Comparison of ENCODE assay signal across 1 cellular context in the genomic region with DNA sequence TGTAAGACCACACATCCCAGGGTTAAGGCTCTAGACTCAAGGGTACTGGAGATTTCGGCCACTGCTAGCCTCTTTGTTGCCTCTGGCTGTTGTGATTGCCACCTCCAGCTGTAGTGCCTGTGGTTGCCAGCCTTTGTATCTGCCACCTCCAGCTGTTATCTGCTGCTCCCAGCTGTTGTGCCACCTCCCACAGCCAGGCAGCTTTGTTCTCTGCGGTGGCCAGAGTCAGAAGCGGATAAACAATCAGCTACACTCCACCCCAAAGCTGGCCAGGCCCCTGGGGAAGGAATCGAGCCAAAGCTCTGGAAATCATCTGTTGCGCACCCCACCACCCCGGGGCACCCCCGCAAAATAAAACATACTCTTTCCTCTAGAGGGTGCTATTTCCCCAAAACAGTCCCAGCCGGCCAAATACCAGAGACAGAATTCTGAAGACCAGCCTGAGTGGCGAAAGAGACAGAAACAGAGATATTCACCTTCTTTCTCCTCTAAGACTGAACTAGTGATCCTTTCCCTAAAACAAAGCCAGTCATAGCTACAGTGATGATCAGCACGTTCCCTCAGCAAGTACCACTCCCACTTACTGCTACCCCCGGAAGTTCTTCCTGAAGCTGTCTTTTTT.
TF ChIP-seq lines count a peak whose summit lies in the region.

No MANE protein-coding gene starts in this region.

TF ChIP-seq in HEK293, 187 proteins besides CTCF, POLR2A, EP300 and RAD21 (continued from another document):
- TF ChIP-seq PATZ1 (tag by site-specific recombination; IDR thresholded peaks at IDR 0.05), result peak; percentile 89
- TF ChIP-seq ZBTB26 (tag by site-specific recombination; optimal IDR thresholded peaks at IDR 0.05), result no peak
- TF ChIP-seq ZSCAN5A (tag by site-specific recombination; IDR thresholded peaks at IDR 0.05), result no peak
- no peak for TF ChIP-seq KLF1 (tag by site-specific recombination; IDR thresholded peaks at IDR 0.05)
- TF ChIP-seq ELK4 (IDR thresholded peaks at IDR 0.05; ENCODE audit: borderline replicate concordance, low read depth, low read length), result no peak
- peak; percentile 75 for TF ChIP-seq GLIS2 (tag by site-specific recombination; IDR thresholded peaks at IDR 0.05)
- no peak for TF ChIP-seq ZNF23 (tag by site-specific recombination; IDR thresholded peaks at IDR 0.05; ENCODE audit: borderline replicate concordance)
- TF ChIP-seq ZNF558 (tag by site-specific recombination; IDR thresholded peaks at IDR 0.05), result no peak
- peak; percentile 48; the same call in 1 of the 2 replicates for TF ChIP-seq ZBTB17 (tag by site-specific recombination; IDR thresholded peaks at IDR 0.05)
- TF ChIP-seq ZIC2 (tag by site-specific recombination; IDR thresholded peaks at IDR 0.05), result peak; percentile 99
- TF ChIP-seq BCL6B (tag by site-specific recombination; IDR thresholded peaks at IDR 0.05), result no peak
- TF ChIP-seq ZFHX2 (tag by site-specific recombination; conservative IDR thresholded peaks at IDR 0.05), result peak; percentile 96
- TF ChIP-seq ZNF654 (tag by site-specific recombination; IDR thresholded peaks at IDR 0.05; ENCODE audit: low read depth), result peak; percentile 59
- TF ChIP-seq, protein P1, sequence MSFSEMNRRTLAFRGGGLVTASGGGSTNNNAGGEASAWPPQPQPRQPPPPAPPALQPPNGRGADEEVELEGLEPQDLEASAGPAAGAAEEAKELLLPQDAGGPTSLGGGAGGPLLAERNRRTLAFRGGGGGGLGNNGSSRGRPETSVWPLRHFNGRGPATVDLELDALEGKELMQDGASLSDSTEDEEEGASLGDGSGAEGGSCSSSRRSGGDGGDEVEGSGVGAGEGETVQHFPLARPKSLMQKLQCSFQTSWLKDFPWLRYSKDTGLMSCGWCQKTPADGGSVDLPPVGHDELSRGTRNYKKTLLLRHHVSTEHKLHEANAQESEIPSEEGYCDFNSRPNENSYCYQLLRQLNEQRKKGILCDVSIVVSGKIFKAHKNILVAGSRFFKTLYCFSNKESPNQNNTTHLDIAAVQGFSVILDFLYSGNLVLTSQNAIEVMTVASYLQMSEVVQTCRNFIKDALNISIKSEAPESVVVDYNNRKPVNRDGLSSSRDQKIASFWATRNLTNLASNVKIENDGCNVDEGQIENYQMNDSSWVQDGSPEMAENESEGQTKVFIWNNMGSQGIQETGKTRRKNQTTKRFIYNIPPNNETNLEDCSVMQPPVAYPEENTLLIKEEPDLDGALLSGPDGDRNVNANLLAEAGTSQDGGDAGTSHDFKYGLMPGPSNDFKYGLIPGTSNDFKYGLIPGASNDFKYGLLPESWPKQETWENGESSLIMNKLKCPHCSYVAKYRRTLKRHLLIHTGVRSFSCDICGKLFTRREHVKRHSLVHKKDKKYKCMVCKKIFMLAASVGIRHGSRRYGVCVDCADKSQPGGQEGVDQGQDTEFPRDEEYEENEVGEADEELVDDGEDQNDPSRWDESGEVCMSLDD (tag by site-specific recombination; IDR thresholded peaks at IDR 0.05), result 0 out of 2 replicates have a peak, but pooled peaks have one; percentile 46
- peak; percentile 94 for TF ChIP-seq EGR2 (tag by site-specific recombination; IDR thresholded peaks at IDR 0.05; ENCODE audit: low read depth)
- peak; percentile 99 for TF ChIP-seq SCRT2 (tag by site-specific recombination; IDR thresholded peaks at IDR 0.05)
- TF ChIP-seq ZNF292 (tag by site-specific recombination; IDR thresholded peaks at IDR 0.05; ENCODE audit: borderline replicate concordance, low read depth), result no peak
- no peak for TF ChIP-seq IKZF3 (tag by site-specific recombination; IDR thresholded peaks at IDR 0.05)
- no peak for TF ChIP-seq ZNF391 (tag by site-specific recombination; IDR thresholded peaks at IDR 0.05; ENCODE audit: borderline replicate concordance, low read depth)
- TF ChIP-seq GLIS1 (tag by site-specific recombination; IDR thresholded peaks at IDR 0.05), result peak; percentile 100
- TF ChIP-seq ZNF548 (tag by site-specific recombination; IDR thresholded peaks at IDR 0.05), result no peak
- TF ChIP-seq YY2 (tag by site-specific recombination; IDR thresholded peaks at IDR 0.05), result no peak
- peak; percentile 25; the same call in 1 of the 2 replicates for TF ChIP-seq ZNF660 (tag by site-specific recombination; IDR thresholded peaks at IDR 0.05)
